In genomic region chr2:28399946-28400345, GRCh38 we compare ENCODE assay signal across 14 cellular contexts. TPM values are rescaled to one million over a fixed set of nuclear protein-coding genes. Genes with fewer than 3 reads are reported as not detected.
DNase-seq lines count a peak whose midpoint lies in the region; ATAC-seq, FAIRE-seq and TF ChIP-seq lines count a peak whose summit lies in the region.
"Had no signal": no experiment of that assay in that cellular context is flagged by ENCODE, and none has a peak within 500 bp of the region (broad histone marks: within the 10 kb centered on the region; RNA-seq: fewer than 3 reads in every experiment).

No MANE protein-coding gene starts in this region.

- peaks cover 55% of the 10 kb centered on the region for H3K4me1 ChIP-seq in adipocyte (ENCODE audit: control insufficient read depth, insufficient read depth, low read length)
- peaks cover 0 to 81% of the 10 kb centered on the region in 2 donors for H3K4me1 ChIP-seq in right atrium auricular region
- peaks cover 75 to 76% of the 10 kb centered on the region in 2 donors for H3K4me1 ChIP-seq in gastrocnemius medialis

- H3K9ac ChIP-seq in adipocyte (ENCODE audit: low read length) = peak overlapping the region; percentile 90

- ATAC-seq in gastrocnemius medialis = no peak
- ATAC-seq in GM21723 (IDR thresholded peaks at IDR 0.05; ENCODE audit: unreplicated experiment) = no peak
- no peak for ATAC-seq in GM19452 (IDR thresholded peaks at IDR 0.05; ENCODE audit: unreplicated experiment)
- ATAC-seq: naive thymus-derived CD4-positive, alpha-beta T cell had no signal

- TF ChIP-seq CTCF in right atrium auricular region (IDR thresholded peaks at IDR 0.05) (no peak), gastrocnemius medialis (IDR thresholded peaks at IDR 0.05 in 4 of 5, conservative IDR thresholded peaks at IDR 0.05 in 1 of 5) (no peak)

- FAIRE-seq in HTR-8/SVneo (lab: Jason Lieb, UNC) = no peak
- FAIRE-seq: colon had no signal

- H3K36me3 ChIP-seq in adipocyte (ENCODE audit: control insufficient read depth, insufficient read depth, low read length, severe bottlenecking) (peaks cover 21% of the 10 kb centered on the region), right atrium auricular region (peaks cover 65% of the 10 kb centered on the region), gastrocnemius medialis (peaks cover 10 to 46% of the 10 kb centered on the region in 2 donors)

- DNase-seq in EH (ENCODE audit: low read depth) = peak; percentile 53
- no peak for DNase-seq in adipocyte (ENCODE audit: low read depth)
- DNase-seq in right atrium auricular region (ENCODE audit: low spot score) = no peak
- DNase-seq in gastrocnemius medialis = no peak
- no peak for DNase-seq in KG1 (lab: John Stamatoyannopoulos, UW)
- DNase-seq in HTR-8/SVneo (ENCODE audit: insufficient read length, low spot score) = no peak
- DNase-seq: HCEC 1CT; NCI-H2227 treated with DMSO at 0.1 percent for 48 hours; stimulated activated CD4-positive, alpha-beta T cell treated with anti-CD3 and anti-CD28 coated beads, Interleukin-1b, Interleukin-23, amount 100 ng/mL, for 48 hours; stimulated activated naive CD4-positive, alpha-beta T cell had no signal

- intact Hi-C loops in gastrocnemius medialis (cut with DNase I; ENCODE audit: low total_unique reads) = loop anchor here (2.0 to 10.0 kb wide), 7 partner anchors 352 to 715 kb away; partner anchors contain the start of genes BABAM2, CLIP4, MRPL33 and PPP1CB

- H3K4me3 ChIP-seq in adipocyte (ENCODE audit: low read length) = no peak overlapping the region
- no peak overlapping the region for H3K4me3 ChIP-seq in right atrium auricular region
- peak overlapping the region in 3 of 4 donors; percentile 76 to 97 (median 90) for H3K4me3 ChIP-seq in gastrocnemius medialis

- peak overlapping the region; percentile 99 to 100 for H3K27ac ChIP-seq in right atrium auricular region
- H3K27ac ChIP-seq in gastrocnemius medialis = peak overlapping the region; percentile 98 to 100 (median 99)

- H3K27me3 ChIP-seq in adipocyte (replicated peaks; ENCODE audit: control insufficient read depth, insufficient read depth, low read length) = no peaks in the 10 kb centered on the region
- H3K27me3 ChIP-seq in right atrium auricular region = no peaks in the 10 kb centered on the region
- no peaks in the 10 kb centered on the region for H3K27me3 ChIP-seq in gastrocnemius medialis

- TF ChIP-seq POLR2A in gastrocnemius medialis (IDR thresholded peaks at IDR 0.05) = no peak

- H3K9me3 ChIP-seq in adipocyte (ENCODE audit: control insufficient read depth, low read length) (no peaks in the 10 kb centered on the region), right atrium auricular region (no peaks in the 10 kb centered on the region), gastrocnemius medialis (no peaks in the 10 kb centered on the region)

- in situ Hi-C loops in gastrocnemius medialis (cut with MboI; ENCODE audit: low sequenced_read_pairs in 4 of 4) = loop anchor here in 2 of 4 donors (5.0 to 10.0 kb wide), 2 partner anchors 235 to 693 kb away; no protein-coding TSS in a partner anchor

RNA-seq across cellular contexts. Expression of gene FOSL2, which starts 7.3 kb away (rescaled TPM):
- total RNA-seq in right atrium auricular region (100 to 1,000 TPM in 1 of 2 donors, 10 to 100 TPM in 1; 54.0 to 116 TPM), gastrocnemius medialis (100 to 1,000 TPM; 193 to 214 (median 210) TPM)

Comparison
In these comparisons a context has a peak if more than half of its experiments do, and no peak if none do; other contexts are left out.
1. H3K4me3 ChIP-seq: peak in gastrocnemius medialis (3 of 4); none in adipocyte (single experiment) and right atrium auricular region (0 of 2).